In the genomic region with DNA sequence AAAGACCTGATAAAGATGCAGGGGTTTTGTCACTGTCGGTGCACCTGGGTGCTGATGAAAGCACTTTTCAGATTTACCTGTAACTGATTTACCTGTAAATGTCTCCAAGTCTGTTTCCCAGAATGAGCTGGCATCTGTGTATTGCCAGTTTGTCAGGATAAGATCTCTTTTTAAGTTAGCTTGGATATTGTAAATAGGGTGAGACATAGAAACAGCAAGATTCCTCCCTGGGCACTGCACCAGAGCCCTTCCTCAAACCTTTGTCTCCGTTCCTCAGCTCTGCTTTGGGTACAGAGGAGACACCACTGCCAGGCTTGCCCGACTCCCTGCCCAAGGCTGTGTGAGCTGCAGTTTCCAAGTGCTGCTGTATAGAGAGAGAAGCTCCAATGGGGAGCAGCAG, we compare ENCODE assay signal across 27 cellular contexts.
"Had no signal": no experiment of that assay in that cellular context is flagged by ENCODE, and none has a peak within 500 bp of the region (broad histone marks: within the 10 kb centered on the region; RNA-seq: fewer than 3 reads in every experiment).

No MANE protein-coding gene starts in this region.

- H3K9me3 ChIP-seq: gastroesophageal sphincter, heart left ventricle, left lung, neutrophil, pancreas, stomach, testis, tibial artery, upper lobe of right lung, uterus had no signal

- H3K4me1 Mint-ChIP-seq: endodermal cell; naive thymus-derived CD4-positive, alpha-beta T cell; stimulated activated effector memory CD8-positive, alpha-beta T cell treated with anti-CD3 and anti-CD28 coated beads, Interleukin-12 subunit alpha, Interleukin-12 subunit beta, amount 100 ng/mL, for 72 hours had no signal

- H3K27ac ChIP-seq: epithelial cell of prostate, foreskin keratinocyte, gastroesophageal sphincter, heart left ventricle, hepatocyte, neutrophil, pancreas, stomach, testis, tibial artery, upper lobe of right lung, uterus had no signal

- H3K4me1 ChIP-seq: foreskin keratinocyte, stomach, testis, upper lobe of right lung, uterus had no signal

- H3K9me3 Mint-ChIP-seq: endodermal cell; naive thymus-derived CD4-positive, alpha-beta T cell; stimulated activated effector memory CD8-positive, alpha-beta T cell treated with anti-CD3 and anti-CD28 coated beads, Interleukin-12 subunit alpha, Interleukin-12 subunit beta, amount 100 ng/mL, for 72 hours had no signal

- H3K4me3 Mint-ChIP-seq: endodermal cell; naive thymus-derived CD4-positive, alpha-beta T cell; stimulated activated effector memory CD8-positive, alpha-beta T cell treated with anti-CD3 and anti-CD28 coated beads, Interleukin-12 subunit alpha, Interleukin-12 subunit beta, amount 100 ng/mL, for 72 hours had no signal

- H3K27ac Mint-ChIP-seq: endodermal cell; naive thymus-derived CD4-positive, alpha-beta T cell; stimulated activated effector memory CD8-positive, alpha-beta T cell treated with anti-CD3 and anti-CD28 coated beads, Interleukin-12 subunit alpha, Interleukin-12 subunit beta, amount 100 ng/mL, for 72 hours had no signal

- H3K27me3 Mint-ChIP-seq: naive thymus-derived CD4-positive, alpha-beta T cell had no signal

- ATAC-seq: foreskin keratinocyte; gastroesophageal sphincter; heart left ventricle; left cardiac atrium; naive thymus-derived CD4-positive, alpha-beta T cell; pancreas; sciatic nerve; stimulated activated effector memory CD8-positive, alpha-beta T cell treated with anti-CD3 and anti-CD28 coated beads, Interleukin-12 subunit alpha, Interleukin-12 subunit beta, amount 100 ng/mL, for 72 hours; upper lobe of right lung had no signal

- H3K36me3 ChIP-seq: left lung, neutrophil, uterus had no signal

- DNase-seq: effector CD8-positive, alpha-beta T cell; endodermal cell; foreskin keratinocyte; heart left ventricle; kidney; left cardiac atrium; left lung; mesendoderm; midbrain; naive thymus-derived CD4-positive, alpha-beta T cell; pancreas; stimulated activated CD4-positive, alpha-beta T cell treated with anti-CD3 and anti-CD28 coated beads, Interleukin-12 subunit alpha, Interleukin-12 subunit beta, amount 100 ng/mL, for 4 hours; stimulated activated CD4-positive, alpha-beta T cell treated with anti-CD3 and anti-CD28 coated beads, Interleukin-1b, Interleukin-23, amount 100 ng/mL, for 48 hours; stimulated activated CD4-positive, alpha-beta T cell treated with anti-CD3 and anti-CD28 coated beads, Interleukin-4, amount 100 ng/mL, for 1 hour; stimulated activated naive CD4-positive, alpha-beta T cell treated with Interleukin-2 at 50 U/mL for 16 hours; stomach; testis; tibial artery; upper lobe of right lung; uterus had no signal

- H3K27me3 ChIP-seq: foreskin keratinocyte, gastroesophageal sphincter, heart left ventricle, hepatocyte, left lung, neutrophil, pancreas, stomach, testis, tibial artery, upper lobe of right lung, uterus had no signal

- H3K4me3 ChIP-seq: gastroesophageal sphincter, heart left ventricle, hepatocyte, left lung, pancreas, smooth muscle cell, stomach, testis, tibial artery, upper lobe of right lung, uterus had no signal
